In the genomic region with DNA sequence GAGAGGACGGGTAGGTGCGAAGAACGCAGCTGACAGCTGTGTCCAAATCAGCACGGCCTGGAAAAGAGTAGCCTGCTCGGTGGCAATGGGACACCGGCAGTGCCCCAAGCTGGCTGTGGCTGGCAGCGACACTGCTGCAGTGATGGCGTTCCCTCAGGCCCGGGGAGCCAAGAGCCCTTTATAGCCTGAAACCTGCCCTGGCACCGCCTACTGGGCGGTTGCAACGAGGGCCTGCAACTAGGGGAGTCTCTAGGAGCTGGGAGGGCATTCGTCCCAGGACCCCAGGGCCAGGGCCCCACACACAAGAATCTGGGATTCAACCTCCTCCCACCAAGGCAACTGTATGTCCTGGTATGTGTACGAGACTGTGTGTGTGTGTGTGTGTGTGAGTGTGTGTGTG, we compare ENCODE assay signal across 13 cellular contexts. TPM values are rescaled to one million over a fixed set of nuclear protein-coding genes. Genes with fewer than 3 reads are reported as not detected.
DNase-seq lines count a peak whose midpoint lies in the region; TF ChIP-seq lines count a peak whose summit lies in the region.
"Had no signal": no experiment of that assay in that cellular context is flagged by ENCODE, and none has a peak within 500 bp of the region (broad histone marks: within the 10 kb centered on the region; RNA-seq: fewer than 3 reads in every experiment).

No MANE protein-coding gene starts in this region.

- peaks cover 75% of the 10 kb centered on the region for H3K27me3 Mint-ChIP-seq in neural crest cell (ENCODE audit: low read depth)

- H3K36me3 Mint-ChIP-seq in neural crest cell (ENCODE audit: low read depth), result no peaks in the 10 kb centered on the region

- H3K4me3 Mint-ChIP-seq in neural crest cell, result peak overlapping the region; percentile 27

- no peaks in the 10 kb centered on the region for H3K9me3 Mint-ChIP-seq in neural crest cell

- peak; percentile 44 for DNase-seq in activated CD8-positive, alpha-beta memory T cell treated with anti-CD3 and anti-CD28 coated beads for 24 hours
- DNase-seq in activated CD8-positive, alpha-beta memory T cell treated with anti-CD3 and anti-CD28 coated beads, Interleukin-2, amount 50 U/mL, for 4 hours, result no peak
- DNase-seq in ecto neural progenitor cell (ENCODE audit: low spot score), result peak; percentile 53
- no peak for DNase-seq in neural crest cell (ENCODE audit: low read depth, low spot score)
- peak; percentile 36 for DNase-seq in ureter (ENCODE audit: low spot score)
- no peak for DNase-seq in NK-92 (lab: John Stamatoyannopoulos, UW; ENCODE audit: unreplicated experiment)
- DNase-seq in HEK293T (ENCODE audit: extremely low spot score), result no peak
- no peak for DNase-seq in NCI-H128 (lab: John Stamatoyannopoulos, UW; ENCODE audit: unreplicated experiment)
- DNase-seq: DMS153, EL, KBM-7, NCI-H1694 treated with DMSO at 0.1 percent for 48 hours, NCI-H2171 had no signal

- H3K4me1 Mint-ChIP-seq in neural crest cell, result peaks cover 39% of the 10 kb centered on the region

- TF ChIP-seq CTCF in neural crest cell (conservative IDR thresholded peaks at IDR 0.05), result no peak

- POLR2A ChIA-PET in HEK293T (lab: Yijun Ruan, JAX), result no interaction called here

- CTCF ChIA-PET in HEK293T (lab: Yijun Ruan, JAX), result interaction anchor here (0.8 to 1.2 kb wide), 2 partner anchors 172 to 230 kb away, joined by 3 to 4 read pairs; no protein-coding TSS in a partner anchor

- H3K27ac Mint-ChIP-seq in neural crest cell (ENCODE audit: unreplicated experiment), result no peak overlapping the region

TF ChIP-seq in HEK293T, 16 proteins besides CTCF, POLR2A, EP300 and RAD21:
- no peak for TF ChIP-seq ZNF384 (IDR thresholded peaks at IDR 0.05)
- TF ChIP-seq NFRKB (IDR thresholded peaks at IDR 0.05), result no peak
- no peak for TF ChIP-seq ARNT (IDR thresholded peaks at IDR 0.05)
- no peak for TF ChIP-seq ELF4 (IDR thresholded peaks at IDR 0.05)
- TF ChIP-seq, protein P1, sequence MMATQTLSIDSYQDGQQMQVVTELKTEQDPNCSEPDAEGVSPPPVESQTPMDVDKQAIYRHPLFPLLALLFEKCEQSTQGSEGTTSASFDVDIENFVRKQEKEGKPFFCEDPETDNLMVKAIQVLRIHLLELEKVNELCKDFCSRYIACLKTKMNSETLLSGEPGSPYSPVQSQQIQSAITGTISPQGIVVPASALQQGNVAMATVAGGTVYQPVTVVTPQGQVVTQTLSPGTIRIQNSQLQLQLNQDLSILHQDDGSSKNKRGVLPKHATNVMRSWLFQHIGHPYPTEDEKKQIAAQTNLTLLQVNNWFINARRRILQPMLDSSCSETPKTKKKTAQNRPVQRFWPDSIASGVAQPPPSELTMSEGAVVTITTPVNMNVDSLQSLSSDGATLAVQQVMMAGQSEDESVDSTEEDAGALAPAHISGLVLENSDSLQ (IDR thresholded peaks at IDR 0.05), result no peak
- no peak for TF ChIP-seq BHLHE40 (IDR thresholded peaks at IDR 0.05; ENCODE audit: borderline replicate concordance)
TF ChIP-seq in HEK293T: peak in this region for 0.

RNA-seq across cellular contexts. Expression of a gene that starts 6.7 kb away (rescaled TPM):
- total RNA-seq in neural crest cell (15.4 and 16.4 TPM in 2 replicates), ureter (1.1 TPM)

Comparison
In these comparisons a context has a peak if more than half of its experiments do, and no peak if none do; other contexts are left out.
1. DNase-seq: peak in activated CD8-positive, alpha-beta memory T cell treated with anti-CD3 and anti-CD28 coated beads for 24 hours (single experiment), ecto neural progenitor cell (single experiment) and ureter (single experiment); none in activated CD8-positive, alpha-beta memory T cell treated with anti-CD3 and anti-CD28 coated beads, Interleukin-2, amount 50 U/mL, for 4 hours (single experiment), neural crest cell (single experiment), NK-92 (single experiment), HEK293T (single experiment) and NCI-H128 (single experiment).